In the genomic region with DNA sequence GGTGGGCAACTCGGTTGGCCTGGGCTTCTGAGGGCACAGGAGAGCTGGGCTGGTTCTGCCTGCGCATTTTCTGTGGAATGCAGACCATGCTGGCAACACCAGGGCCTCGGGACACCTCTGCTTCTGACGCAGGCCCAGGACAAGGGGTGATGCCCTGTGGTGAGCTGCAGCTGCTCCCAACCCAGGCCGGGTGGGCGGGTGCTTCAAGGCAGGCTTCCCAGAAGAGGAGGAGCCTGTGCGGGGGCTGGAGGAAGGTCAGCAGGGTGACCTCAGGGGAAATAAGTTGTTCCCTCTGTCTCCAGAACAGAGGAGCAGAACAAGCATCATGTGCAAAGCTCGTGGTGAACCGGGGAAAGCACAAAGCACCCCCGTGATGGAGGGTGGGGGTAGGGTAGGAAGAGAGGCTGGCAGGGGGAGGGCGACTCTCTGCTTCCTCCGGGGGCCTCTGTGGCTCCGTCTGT, we compare ENCODE assay signal across 11 cellular contexts. TPM values are rescaled to one million over a fixed set of nuclear protein-coding genes. Genes with fewer than 3 reads are reported as not detected.
A peak's percentile ranks its signal among the peaks of the same experiment; 100 is the strongest.
DNase-seq lines count a peak whose midpoint lies in the region; ATAC-seq and TF ChIP-seq lines count a peak whose summit lies in the region.
"Had no signal": no experiment of that assay in that cellular context is flagged by ENCODE, and none has a peak within 500 bp of the region (broad histone marks: within the 10 kb centered on the region; RNA-seq: fewer than 3 reads in every experiment).

No MANE protein-coding gene starts in this region.

- 15 to 33% (median 28%) methylated on average over 8 to 13 of the region's 13 CpGs for WGBS in spleen, 5 donors

- H3K4me1 ChIP-seq in spleen = peaks cover 0 to 15% (median 5%) of the 10 kb centered on the region in 6 donors

- TF ChIP-seq POLR2A in spleen (IDR thresholded peaks at IDR 0.05) = no peak

- no peaks in the 10 kb centered on the region for H3K4me1 Mint-ChIP-seq in activated T-cell treated with anti-CD3 and anti-CD28 coated beads, Interleukin-2, amount 50 U/mL, for 4 hours (ENCODE audit: low read depth)

- peaks cover 3% of the 10 kb centered on the region for H3K36me3 Mint-ChIP-seq in activated T-cell treated with anti-CD3 and anti-CD28 coated beads, Interleukin-2, amount 50 U/mL, for 4 hours (ENCODE audit: insufficient read depth)

- H3K27me3 Mint-ChIP-seq in activated T-cell treated with anti-CD3 and anti-CD28 coated beads, Interleukin-2, amount 50 U/mL, for 4 hours (ENCODE audit: low read depth) = peaks cover 21% of the 10 kb centered on the region

- H3K9me3 ChIP-seq in spleen = peaks cover 0 to 26% (median 19%) of the 10 kb centered on the region in 8 donors

- H3K9me3 Mint-ChIP-seq in activated T-cell treated with anti-CD3 and anti-CD28 coated beads, Interleukin-2, amount 50 U/mL, for 4 hours = peaks cover 14% of the 10 kb centered on the region

- intact Hi-C loops in spleen (cut with DNase I; ENCODE audit: low total_unique reads) = no loop called here

- no peak overlapping the region for H3K4me3 Mint-ChIP-seq in activated T-cell treated with anti-CD3 and anti-CD28 coated beads, Interleukin-2, amount 50 U/mL, for 4 hours

- no peaks in the 10 kb centered on the region for H3K27me3 ChIP-seq in H7 (ENCODE audit: control insufficient read depth, insufficient read depth, low read length)
- peaks cover 0 to 27% (median 0%) of the 10 kb centered on the region in 7 donors for H3K27me3 ChIP-seq in spleen (replicated peaks in 1 of 7)

- peak overlapping the region in 5 of 8 donors; percentile 36 to 80 (median 59) for H3K27ac ChIP-seq in spleen

- DNase-seq in H7 = peak; percentile 86
- DNase-seq in choroid plexus epithelial cell (ENCODE audit: low read depth) = peak; percentile 83
- DNase-seq in left kidney (ENCODE audit: low read depth, low spot score) = peak; percentile 66
- DNase-seq in spleen = no peak
- no peak for DNase-seq in activated T-cell treated with anti-CD3 and anti-CD28 coated beads, Interleukin-2, amount 50 U/mL, for 4 hours
- DNase-seq in activated T-cell treated with anti-CD3 and anti-CD28 coated beads, Interleukin-2, amount 50 U/mL, for 1 hour = no peak
- DNase-seq: activated CD4-positive, CD25-positive, alpha-beta regulatory T cell treated with anti-CD3 and anti-CD28 coated beads, Interleukin-2, amount 50 U/mL, for 72 hours; islet precursor cell; NCI-H2171 had no signal

- ATAC-seq in GM19452 (IDR thresholded peaks at IDR 0.05; ENCODE audit: unreplicated experiment) (no peak), HG03342 (IDR thresholded peaks at IDR 0.05; ENCODE audit: unreplicated experiment) (no peak)
- ATAC-seq in activated T-cell treated with anti-CD3 and anti-CD28 coated beads, Interleukin-2, amount 50 U/mL, for 4 hours = no peak

- TF ChIP-seq CTCF in choroid plexus epithelial cell (conservative IDR thresholded peaks at IDR 0.05; ENCODE audit: low read depth, low read length) (no peak), spleen (IDR thresholded peaks at IDR 0.05 in 8 of 11, conservative IDR thresholded peaks at IDR 0.05 in 3 of 11) (no peak)

- no peak overlapping the region for H3K4me3 ChIP-seq in H7 (ENCODE audit: insufficient read depth, low read depth, low read length)
- H3K4me3 ChIP-seq in choroid plexus epithelial cell (ENCODE audit: low read depth, low read length) = no peak overlapping the region
- no peak overlapping the region for H3K4me3 ChIP-seq in spleen

- H3K36me3 ChIP-seq in H7 (replicated peaks; ENCODE audit: control insufficient read depth, insufficient read depth, low read length) (no peaks in the 10 kb centered on the region), spleen (no peaks in the 10 kb centered on the region)

RNA-seq across cellular contexts. Expression of a gene that starts 11.0 kb away (rescaled TPM):
- total RNA-seq in H7 (2014; rRNA removed; shearing (Covaris generic)) = 41.9 and 42.7 TPM in 2 replicates
- total RNA-seq in spleen = 10 to 100 TPM; 27.8 to 47.6 (median 41.4) TPM
- polyA plus RNA-seq in spleen = 10 to 100 TPM in 1 of 3 donors, 1 to 10 TPM in 2; 3.7 to 11.9 (median 3.8) TPM
- 10 to 100 TPM; 25.6 to 33.1 (median 28.9) TPM for total RNA-seq in activated T-cell treated with anti-CD3 and anti-CD28 coated beads, Interleukin-2, amount 50 U/mL, for 4 hours

Comparison
In these comparisons a context has a peak if more than half of its experiments do, and no peak if none do; other contexts are left out.
1. DNase-seq: peak in H7 (single experiment), choroid plexus epithelial cell (single experiment) and left kidney (single experiment); none in spleen (single experiment), activated T-cell treated with anti-CD3 and anti-CD28 coated beads, Interleukin-2, amount 50 U/mL, for 4 hours (single experiment) and activated T-cell treated with anti-CD3 and anti-CD28 coated beads, Interleukin-2, amount 50 U/mL, for 1 hour (single experiment).